ENCODE assay signal across 1 cellular context in the genomic region with DNA sequence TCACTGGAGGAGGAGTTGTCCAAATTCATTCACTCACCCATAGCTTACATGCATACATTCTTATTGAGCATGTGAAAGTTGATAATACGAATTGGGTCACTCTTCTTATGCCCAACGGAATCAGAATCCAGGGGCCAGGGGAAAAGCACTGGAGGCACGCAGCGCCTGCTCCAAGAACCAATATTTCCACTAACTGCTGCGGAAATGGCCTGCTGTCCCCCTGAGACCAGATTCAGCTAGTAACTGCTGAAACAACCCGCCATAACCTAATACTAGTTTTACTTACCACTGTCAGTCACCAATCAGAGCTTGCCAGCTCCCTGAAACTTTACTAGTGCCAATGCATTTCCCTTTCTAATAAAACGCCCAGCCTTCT.
TF ChIP-seq lines count a peak whose summit lies in the region.

No MANE protein-coding gene starts in this region.

TF ChIP-seq in endothelial cell of umbilical vein, 7 proteins besides CTCF, POLR2A, EP300 and RAD21 (continued from another document):
- no peak for TF ChIP-seq GATA2 (IDR thresholded peaks at IDR 0.05; ENCODE audit: insufficient read depth, insufficient read length, low read depth, low read length)
- TF ChIP-seq MYC (IDR thresholded peaks at IDR 0.05; ENCODE audit: low read depth, low read length) = no peak
- TF ChIP-seq, protein P1, sequence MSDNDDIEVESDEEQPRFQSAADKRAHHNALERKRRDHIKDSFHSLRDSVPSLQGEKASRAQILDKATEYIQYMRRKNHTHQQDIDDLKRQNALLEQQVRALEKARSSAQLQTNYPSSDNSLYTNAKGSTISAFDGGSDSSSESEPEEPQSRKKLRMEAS (IDR thresholded peaks at IDR 0.05; ENCODE audit: insufficient read depth, insufficient read length) = no peak
